ENCODE assay signal across 14 cellular contexts in the genomic region with DNA sequence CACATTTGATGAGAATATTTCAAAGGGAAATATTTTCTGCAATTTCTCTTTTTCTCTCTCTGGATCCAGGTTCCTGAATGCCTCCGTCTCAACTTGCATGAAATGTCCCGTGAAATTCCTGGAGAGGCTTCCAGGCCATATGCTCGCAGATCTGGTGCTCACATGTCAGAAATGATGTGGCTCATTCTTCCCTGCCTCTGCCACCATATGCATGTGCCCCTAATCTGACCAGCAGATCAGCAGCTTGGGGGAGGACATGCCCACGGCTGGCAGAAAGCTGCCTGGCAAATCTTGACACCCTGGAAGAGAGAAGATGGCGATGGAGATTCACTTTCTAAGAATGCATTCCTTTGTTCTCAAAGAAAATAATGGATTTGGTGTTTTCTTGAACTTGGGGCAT.
DNase-seq lines count a peak whose midpoint lies in the region; ATAC-seq and TF ChIP-seq lines count a peak whose summit lies in the region.
"Had no signal": no experiment of that assay in that cellular context is flagged by ENCODE, and none has a peak within 500 bp of the region (broad histone marks: within the 10 kb centered on the region; RNA-seq: fewer than 3 reads in every experiment).

No MANE protein-coding gene starts in this region.

- H3K27ac ChIP-seq in H9 (ENCODE audit: insufficient read length, low read depth, low read length) = no peak overlapping the region
- H3K27ac ChIP-seq: BLaER1 treated with 17β-estradiol and CSF1 and Interleukin-3, amounts not matched to agents 10 nM and 100 nM had no signal

- no peak overlapping the region for H4K5ac ChIP-seq in H9 (ENCODE audit: insufficient read length, low read depth, low read length)

- no peaks in the 10 kb centered on the region for H3K79me1 ChIP-seq in H9 (ENCODE audit: insufficient read depth, low read depth, low read length, poor library complexity, severe bottlenecking)

- intact Hi-C loops in CD14-positive monocyte (cut with micrococcal nuclease) = no loop called here

- no peaks in the 10 kb centered on the region for H3K79me2 ChIP-seq in H9 (ENCODE audit: insufficient read depth, low read length)

- H3K9me3 Mint-ChIP-seq in brain = peaks cover 2 to 24% (median 7%) of the 10 kb centered on the region in 5 experiments
- peaks cover 9% of the 10 kb centered on the region for H3K9me3 Mint-ChIP-seq in nephron
- peaks cover 0 to 3% of the 10 kb centered on the region in 2 experiments; a peak in 1 of 5 replicates for H3K9me3 Mint-ChIP-seq in H9
- H3K9me3 Mint-ChIP-seq in naive thymus-derived CD8-positive, alpha-beta T cell = no peaks in the 10 kb centered on the region
- peaks cover 0 to 2% (median 0%) of the 10 kb centered on the region in 7 donors for H3K9me3 Mint-ChIP-seq in CD14-positive monocyte
- H3K9me3 Mint-ChIP-seq: HFFc6 had no signal

- H3K27me3 ChIP-seq in H9 (ENCODE audit: insufficient read depth, low read length) = no peaks in the 10 kb centered on the region
- H3K27me3 ChIP-seq: BLaER1 treated with 17β-estradiol and CSF1 and Interleukin-3, amounts not matched to agents 10 nM and 100 nM had no signal

- no peaks in the 10 kb centered on the region for H3K23me2 ChIP-seq in H9 (ENCODE audit: insufficient read length, low read depth, low read length, poor library complexity, severe bottlenecking)

- no CpG with 5 or more reads among the region's 5 CpGs for WGBS in H9 (ENCODE audit: extremely low coverage, insufficient read length, low lambda C conversion rate)

- H2AFZ ChIP-seq in H9 (ENCODE audit: low read length) = no peak overlapping the region

- H3K18ac ChIP-seq in H9 (ENCODE audit: insufficient read length, low read depth, low read length) = no peak overlapping the region

- H2BK20ac ChIP-seq in H9 (ENCODE audit: low read depth, low read length, poor library complexity, severe bottlenecking) = no peak overlapping the region

- H3K9me3 ChIP-seq in H9 (ENCODE audit: control insufficient read depth, low read depth, low read length) = no peaks in the 10 kb centered on the region
- H3K9me3 ChIP-seq: A549; BLaER1 treated with 17β-estradiol and CSF1 and Interleukin-3, amounts not matched to agents 10 nM and 100 nM had no signal

- peaks cover 38% of the 10 kb centered on the region for H3K4me1 Mint-ChIP-seq in brain
- peaks cover 17% of the 10 kb centered on the region for H3K4me1 Mint-ChIP-seq in nephron
- peaks cover 12 to 19% of the 10 kb centered on the region in 2 experiments for H3K4me1 Mint-ChIP-seq in H9
- peaks cover 4 to 10% (median 6%) of the 10 kb centered on the region in 4 donors for H3K4me1 Mint-ChIP-seq in naive thymus-derived CD8-positive, alpha-beta T cell
- H3K4me1 Mint-ChIP-seq in CD14-positive monocyte = no peaks in the 10 kb centered on the region

- H2BK12ac ChIP-seq in H9 (ENCODE audit: insufficient read length, low read depth, low read length) = no peak overlapping the region

- peaks cover 3% of the 10 kb centered on the region for H3K27me3 Mint-ChIP-seq in brain
- no peaks in the 10 kb centered on the region for H3K27me3 Mint-ChIP-seq in nephron (ENCODE audit: low read depth)
- peaks cover 2% of the 10 kb centered on the region; the same call in 1 of the 2 replicates for H3K27me3 Mint-ChIP-seq in H9 (ENCODE audit: low read depth)
- H3K27me3 Mint-ChIP-seq in naive thymus-derived CD8-positive, alpha-beta T cell = peaks cover 0 to 2% (median 0%) of the 10 kb centered on the region in 5 donors
- peaks cover 0 to 3% (median 1%) of the 10 kb centered on the region in 3 donors for H3K27me3 Mint-ChIP-seq in CD14-positive monocyte (ENCODE audit: low read depth in 3 of 3)

- H2AK5ac ChIP-seq in H9 (ENCODE audit: insufficient read length, low read length) = no peak overlapping the region

- H4K8ac ChIP-seq in H9 (replicated peaks; ENCODE audit: insufficient read length, low read depth, low read length) = no peak overlapping the region

- H4K20me1 ChIP-seq in H9 (ENCODE audit: control insufficient read depth, insufficient read depth, insufficient read length) = no peaks in the 10 kb centered on the region
- H4K20me1 ChIP-seq: BLaER1 treated with 17β-estradiol and CSF1 and Interleukin-3, amounts not matched to agents 10 nM and 100 nM had no signal

- POLR2A ChIA-PET in naive thymus-derived CD8-positive, alpha-beta T cell (lab: Charles Lee) = no interaction called here

- no peak for ATAC-seq in naive thymus-derived CD8-positive, alpha-beta T cell
- ATAC-seq: A549 had no signal

- no peaks in the 10 kb centered on the region for H3K36me3 Mint-ChIP-seq in brain
- H3K36me3 Mint-ChIP-seq in nephron (ENCODE audit: low read depth) = no peaks in the 10 kb centered on the region
- no peaks in the 10 kb centered on the region for H3K36me3 Mint-ChIP-seq in H9 (ENCODE audit: insufficient read depth in 1 of 3, low read depth in 3 of 3)
- H3K36me3 Mint-ChIP-seq in naive thymus-derived CD8-positive, alpha-beta T cell = no peaks in the 10 kb centered on the region
- H3K36me3 Mint-ChIP-seq in CD14-positive monocyte = no peaks in the 10 kb centered on the region

- H4K91ac ChIP-seq in H9 (ENCODE audit: insufficient read length, low read depth, low read length) = no peak overlapping the region

- H3K23ac ChIP-seq in H9 (ENCODE audit: insufficient read length, low read depth, low read length) = no peak overlapping the region

- peak overlapping the region in 4 of 5 experiments; percentile 18 to 96 (median 66) for H3K27ac Mint-ChIP-seq in brain
- H3K27ac Mint-ChIP-seq in nephron = peak overlapping the region; percentile 7 to 34 (median 14)
- H3K27ac Mint-ChIP-seq in H9 = no peak overlapping the region
- H3K27ac Mint-ChIP-seq in naive thymus-derived CD8-positive, alpha-beta T cell = no peak overlapping the region
- H3K27ac Mint-ChIP-seq in CD14-positive monocyte = peak overlapping the region in 1 of 7 donors; percentile 31
- H3K27ac Mint-ChIP-seq: HFFc6 had no signal

- no peak overlapping the region for H3K4ac ChIP-seq in H9 (ENCODE audit: low read depth, low read length)

- no peak overlapping the region for H3K4me3 Mint-ChIP-seq in brain
- H3K4me3 Mint-ChIP-seq in nephron = peak overlapping the region in 1 of 3 experiments; percentile 26
- no peak overlapping the region for H3K4me3 Mint-ChIP-seq in H9
- H3K4me3 Mint-ChIP-seq in naive thymus-derived CD8-positive, alpha-beta T cell = no peak overlapping the region
- H3K4me3 Mint-ChIP-seq in CD14-positive monocyte = no peak overlapping the region
- H3K4me3 Mint-ChIP-seq: HFFc6 had no signal

- TF ChIP-seq CTCF in brain (conservative IDR thresholded peaks at IDR 0.05) (no peak), nephron (IDR thresholded peaks at IDR 0.05; ENCODE audit: unreplicated experiment in 3 of 3) (no peak), H9 (conservative IDR thresholded peaks at IDR 0.05) (no peak), CD14-positive monocyte (IDR thresholded peaks at IDR 0.05) (no peak)

- no peak overlapping the region for H3T11ph ChIP-seq in H9 (ENCODE audit: low read length)

- no peak overlapping the region for H2BK5ac ChIP-seq in H9 (ENCODE audit: insufficient read length, low read length)

- peak; percentile 75 for DNase-seq in DMS 273 (lab: John Stamatoyannopoulos, UW; ENCODE audit: unreplicated experiment)
- peak; percentile 53 for DNase-seq in NCI-H2171 (lab: John Stamatoyannopoulos, UW)
- no peak for DNase-seq in T-helper 1 cell
- DNase-seq in H9 = no peak
- DNase-seq in naive thymus-derived CD8-positive, alpha-beta T cell = no peak
- no peak for DNase-seq in CD14-positive monocyte (ENCODE audit: low spot score)
- DNase-seq: HFFc6; KG1; NCI-H187; NK-92 treated with Interleukin-12 subunit alpha and Interleukin-12 subunit beta, amount 100 ng/mL, for 24 hours had no signal

- H3K4me1 ChIP-seq in H9 (ENCODE audit: insufficient read depth, low read length) = no peaks in the 10 kb centered on the region; the same call in 1 of the 2 replicates
- H3K4me1 ChIP-seq: BLaER1 treated with 17β-estradiol and CSF1 and Interleukin-3, amounts not matched to agents 10 nM and 100 nM had no signal

- no peak overlapping the region for H3K4me2 ChIP-seq in H9 (ENCODE audit: insufficient read depth, insufficient read length, low read length)
- H3K4me2 ChIP-seq: BLaER1 treated with 17β-estradiol and CSF1 and Interleukin-3, amounts not matched to agents 10 nM and 100 nM had no signal

- H3K9ac ChIP-seq in H9 (ENCODE audit: extremely low read depth, insufficient read length, low read length) = no peak overlapping the region
- H3K9ac ChIP-seq: BLaER1 treated with 17β-estradiol and CSF1 and Interleukin-3, amounts not matched to agents 10 nM and 100 nM had no signal

- no peak overlapping the region for H2BK15ac ChIP-seq in H9 (ENCODE audit: low read depth, low read length)

- no peak overlapping the region for H3K14ac ChIP-seq in H9 (ENCODE audit: insufficient read depth, low read length)

- no peak overlapping the region for H2BK120ac ChIP-seq in H9 (ENCODE audit: low read depth, low read length, poor library complexity, severe bottlenecking)

- H3K56ac ChIP-seq in H9 (ENCODE audit: insufficient read length, low read depth, low read length) = no peak overlapping the region

Comparison
In these comparisons a context has a peak if more than half of its experiments do, and no peak if none do; other contexts are left out.
1. DNase-seq: peak in DMS 273 (single experiment) and NCI-H2171 (single experiment); none in T-helper 1 cell (0 of 5), H9 (single experiment), naive thymus-derived CD8-positive, alpha-beta T cell (0 of 10) and CD14-positive monocyte (single experiment).
2. H3K27ac Mint-ChIP-seq: peak in brain (4 of 5) and nephron (3 of 3); none in H9 (0 of 3) and naive thymus-derived CD8-positive, alpha-beta T cell (0 of 10).